Comparison of ENCODE assay signal across 2 cellular contexts in genomic region chr11:19715373-19715772, GRCh38.
A peak's percentile ranks its signal among the peaks of the same experiment; 100 is the strongest.
TF ChIP-seq lines count a peak whose summit lies in the region.

No MANE protein-coding gene starts in this region.

TF ChIP-seq in endothelial cell of umbilical vein, 7 proteins besides CTCF, POLR2A, EP300 and RAD21 (continued from another document):
- no peak for TF ChIP-seq MAX (IDR thresholded peaks at IDR 0.05; ENCODE audit: insufficient read depth, insufficient read length)
- TF ChIP-seq FOS (IDR thresholded peaks at IDR 0.05; ENCODE audit: borderline replicate concordance, insufficient read depth, low read length) = peak; percentile 95

TF ChIP-seq in neural cell, 6 proteins besides CTCF, POLR2A, EP300 and RAD21 (continued from another document):
- TF ChIP-seq, protein P1, sequence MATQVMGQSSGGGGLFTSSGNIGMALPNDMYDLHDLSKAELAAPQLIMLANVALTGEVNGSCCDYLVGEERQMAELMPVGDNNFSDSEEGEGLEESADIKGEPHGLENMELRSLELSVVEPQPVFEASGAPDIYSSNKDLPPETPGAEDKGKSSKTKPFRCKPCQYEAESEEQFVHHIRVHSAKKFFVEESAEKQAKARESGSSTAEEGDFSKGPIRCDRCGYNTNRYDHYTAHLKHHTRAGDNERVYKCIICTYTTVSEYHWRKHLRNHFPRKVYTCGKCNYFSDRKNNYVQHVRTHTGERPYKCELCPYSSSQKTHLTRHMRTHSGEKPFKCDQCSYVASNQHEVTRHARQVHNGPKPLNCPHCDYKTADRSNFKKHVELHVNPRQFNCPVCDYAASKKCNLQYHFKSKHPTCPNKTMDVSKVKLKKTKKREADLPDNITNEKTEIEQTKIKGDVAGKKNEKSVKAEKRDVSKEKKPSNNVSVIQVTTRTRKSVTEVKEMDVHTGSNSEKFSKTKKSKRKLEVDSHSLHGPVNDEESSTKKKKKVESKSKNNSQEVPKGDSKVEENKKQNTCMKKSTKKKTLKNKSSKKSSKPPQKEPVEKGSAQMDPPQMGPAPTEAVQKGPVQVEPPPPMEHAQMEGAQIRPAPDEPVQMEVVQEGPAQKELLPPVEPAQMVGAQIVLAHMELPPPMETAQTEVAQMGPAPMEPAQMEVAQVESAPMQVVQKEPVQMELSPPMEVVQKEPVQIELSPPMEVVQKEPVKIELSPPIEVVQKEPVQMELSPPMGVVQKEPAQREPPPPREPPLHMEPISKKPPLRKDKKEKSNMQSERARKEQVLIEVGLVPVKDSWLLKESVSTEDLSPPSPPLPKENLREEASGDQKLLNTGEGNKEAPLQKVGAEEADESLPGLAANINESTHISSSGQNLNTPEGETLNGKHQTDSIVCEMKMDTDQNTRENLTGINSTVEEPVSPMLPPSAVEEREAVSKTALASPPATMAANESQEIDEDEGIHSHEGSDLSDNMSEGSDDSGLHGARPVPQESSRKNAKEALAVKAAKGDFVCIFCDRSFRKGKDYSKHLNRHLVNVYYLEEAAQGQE (IDR thresholded peaks at IDR 0.05; ENCODE audit: borderline replicate concordance) = no peak
- TF ChIP-seq MXI1 (conservative IDR thresholded peaks at IDR 0.05; ENCODE audit: poor library complexity, severe bottlenecking) = no peak
TF ChIP-seq in neural cell: peak in this region for 0.
